3 cellular contexts compared by ENCODE assay signal in the genomic region with DNA sequence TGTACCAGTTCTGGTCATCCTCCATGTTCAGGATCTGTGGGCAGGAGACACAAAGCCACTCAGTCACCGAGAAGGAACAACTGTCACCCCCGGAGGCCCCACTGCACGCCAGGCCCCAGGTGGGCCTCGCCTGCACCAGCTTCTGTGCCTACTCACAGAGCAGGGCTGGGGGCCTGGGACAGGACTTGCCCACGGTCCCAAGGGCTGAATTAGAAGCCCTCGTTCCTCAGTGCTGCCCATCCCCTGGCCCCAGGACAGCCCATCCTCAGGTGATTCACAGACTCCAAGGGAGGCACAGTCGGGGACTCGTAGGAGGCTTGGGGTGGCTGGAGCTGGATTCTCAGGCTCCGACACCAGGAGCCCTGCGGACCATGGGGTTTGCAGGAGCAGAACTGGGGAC. TPM values are rescaled to one million over a fixed set of nuclear protein-coding genes. Genes with fewer than 3 reads are reported as not detected.
"Had no signal": no experiment of that assay in that cellular context is flagged by ENCODE, and none has a peak within 500 bp of the region (broad histone marks: within the 10 kb centered on the region; RNA-seq: fewer than 3 reads in every experiment).

No MANE protein-coding gene starts in this region.

RNA-seq across cellular contexts. Expression of gene GRAP, which starts 4.9 kb away (rescaled TPM):
- total RNA-seq: bronchial epithelial cell, fibroblast of lung, fibroblast of villous mesenchyme had no signal
